8 cellular contexts compared by ENCODE assay signal in genomic region chr12:57604454-57605307, GRCh38. TPM values are rescaled to one million over a fixed set of nuclear protein-coding genes. Genes with fewer than 3 reads are reported as not detected.
DNase-seq lines count a peak whose midpoint lies in the region; ATAC-seq and TF ChIP-seq lines count a peak whose summit lies in the region.

A gene with protein sequence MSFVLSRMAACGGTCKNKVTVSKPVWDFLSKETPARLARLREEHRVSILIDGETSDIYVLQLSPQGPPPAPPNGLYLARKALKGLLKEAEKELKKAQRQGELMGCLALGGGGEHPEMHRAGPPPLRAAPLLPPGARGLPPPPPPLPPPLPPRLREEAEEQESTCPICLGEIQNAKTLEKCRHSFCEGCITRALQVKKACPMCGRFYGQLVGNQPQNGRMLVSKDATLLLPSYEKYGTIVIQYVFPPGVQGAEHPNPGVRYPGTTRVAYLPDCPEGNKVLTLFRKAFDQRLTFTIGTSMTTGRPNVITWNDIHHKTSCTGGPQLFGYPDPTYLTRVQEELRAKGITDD (plus strand): TSS chr12:57604824. CDS start chr12:57606518, 1,694 bp downstream.

- H3K27ac Mint-ChIP-seq in nephron progenitor cell = peak within 1 kb of the TSS; percentile 40

- peaks cover 32% of the 10 kb centered on the region for H3K27me3 Mint-ChIP-seq in nephron progenitor cell (ENCODE audit: low read depth, poor library complexity)

- ATAC-seq in GM18511 (IDR thresholded peaks at IDR 0.05; ENCODE audit: unreplicated experiment) (peak; percentile 78), foreskin keratinocyte (peak; percentile 45), HG02981 (IDR thresholded peaks at IDR 0.05; ENCODE audit: unreplicated experiment) (no peak)

- H3K4me1 Mint-ChIP-seq in nephron progenitor cell = peaks cover 30% of the 10 kb centered on the region

- peaks cover 34% of the 10 kb centered on the region for H3K36me3 Mint-ChIP-seq in nephron progenitor cell (ENCODE audit: low read depth)

- no peak for DNase-seq in A172 (ENCODE audit: low spot score)
- peak; percentile 37 for DNase-seq in NCI-H146 treated with DMSO at 0.1 percent for 48 hours (lab: John Stamatoyannopoulos, UW; ENCODE audit: unreplicated experiment)
- DNase-seq in activated effector memory CD4-positive, alpha-beta T cell treated with Interleukin-2 at 50 U/mL for 16 hours = peak; percentile 15
- no peak for DNase-seq in foreskin keratinocyte
- peak; percentile 44 for DNase-seq in nephron progenitor cell
- DNase-seq in islet precursor cell = no peak

- TF ChIP-seq CTCF in foreskin keratinocyte (conservative IDR thresholded peaks at IDR 0.05) (no peak), nephron progenitor cell (IDR thresholded peaks at IDR 0.05) (no peak)

- no peaks in the 10 kb centered on the region for H3K27me3 ChIP-seq in foreskin keratinocyte

- peak within 1 kb of the TSS; percentile 85 for H3K4me3 Mint-ChIP-seq in nephron progenitor cell

- H3K27ac ChIP-seq in foreskin keratinocyte = no peak within 1 kb of the TSS

- H3K9me3 Mint-ChIP-seq in nephron progenitor cell = no peaks in the 10 kb centered on the region

- H3K4me1 ChIP-seq in foreskin keratinocyte = peaks cover 10% of the 10 kb centered on the region

RNA-seq across cellular contexts. Expression of the gene that starts here (rescaled TPM):
- 13.6 and 21.3 TPM in 2 replicates for total RNA-seq in A172 (2014; rRNA removed; shearing (Covaris generic))
- total RNA-seq in foreskin keratinocyte = 8.8 and 10.4 TPM in 2 replicates
- 11.1 and 11.2 TPM in 2 replicates for polyA plus RNA-seq in foreskin keratinocyte

Comparison
In these comparisons a context has a peak if more than half of its experiments do, and no peak if none do; other contexts are left out.
1. DNase-seq: peak in NCI-H146 treated with DMSO at 0.1 percent for 48 hours (single experiment), activated effector memory CD4-positive, alpha-beta T cell treated with Interleukin-2 at 50 U/mL for 16 hours (single experiment) and nephron progenitor cell (single experiment); none in A172 (single experiment), foreskin keratinocyte (0 of 2) and islet precursor cell (single experiment).